ENCODE assay signal across 1 cellular context in genomic region chr11:111395081-111395480, GRCh38.
TF ChIP-seq lines count a peak whose summit lies in the region.

No MANE protein-coding gene starts in this region.

TF ChIP-seq in HepG2, 621 proteins besides CTCF, POLR2A, EP300 and RAD21 (continued from another document and continues in another):
- peak; percentile 54; the same call in 1 of the 2 replicates for TF ChIP-seq NFAT5 (CRISPR knock-in tag; IDR thresholded peaks at IDR 0.05)
- no peak for TF ChIP-seq RFX3 (CRISPR knock-in tag; IDR thresholded peaks at IDR 0.05)
- TF ChIP-seq THAP11 (CRISPR knock-in tag; IDR thresholded peaks at IDR 0.05): 0 out of 2 replicates have a peak, but pooled peaks have one; percentile 44
- TF ChIP-seq SALL2 (CRISPR knock-in tag; IDR thresholded peaks at IDR 0.05): peak; percentile 88
- peak; percentile 91 for TF ChIP-seq ZMYM4 (CRISPR knock-in tag; IDR thresholded peaks at IDR 0.05)
- peak; percentile 51 for TF ChIP-seq YY1 (IDR thresholded peaks at IDR 0.05; ENCODE audit: insufficient read depth, insufficient replicate concordance, low read depth, low read length)
- TF ChIP-seq MXI1 (IDR thresholded peaks at IDR 0.05; ENCODE audit: borderline replicate concordance, low read depth, low read length): peak; percentile 81; the same call in 1 of the 3 replicates
- TF ChIP-seq SCMH1 (CRISPR knock-in tag; IDR thresholded peaks at IDR 0.05; ENCODE audit: borderline replicate concordance): no peak
- TF ChIP-seq ZNF629 (CRISPR knock-in tag; conservative IDR thresholded peaks at IDR 0.05): peak; percentile 65
- peak; percentile 74; the same call in 1 of the 2 replicates for TF ChIP-seq ZNF556 (CRISPR knock-in tag; IDR thresholded peaks at IDR 0.05; ENCODE audit: borderline replicate concordance)
- no peak for TF ChIP-seq ZNF20 (CRISPR knock-in tag; IDR thresholded peaks at IDR 0.05)
- peak; percentile 68 for TF ChIP-seq TFDP2 (CRISPR knock-in tag; IDR thresholded peaks at IDR 0.05)
- TF ChIP-seq ZNF788 (CRISPR knock-in tag; IDR thresholded peaks at IDR 0.05; ENCODE audit: borderline replicate concordance): peak; percentile 35; the same call in 1 of the 2 replicates
- TF ChIP-seq MBNL3 (CRISPR knock-in tag; conservative IDR thresholded peaks at IDR 0.05): no peak
- TF ChIP-seq ZNF180 (CRISPR knock-in tag; IDR thresholded peaks at IDR 0.05; ENCODE audit: borderline replicate concordance, low read depth): no peak
- TF ChIP-seq KLF16 (CRISPR knock-in tag; IDR thresholded peaks at IDR 0.05): peak in 1 of 2 experiments; percentile 43; a peak in 1 of 4 replicates
- TF ChIP-seq ISL2 (CRISPR knock-in tag; IDR thresholded peaks at IDR 0.05): peak; percentile 70
- peak; percentile 91 for TF ChIP-seq HDAC2 (CRISPR knock-in tag; IDR thresholded peaks at IDR 0.05)
- TF ChIP-seq ZNF768 (CRISPR knock-in tag; IDR thresholded peaks at IDR 0.05): peak; percentile 44; the same call in 1 of the 2 replicates
- no peak for TF ChIP-seq TERF1 (CRISPR knock-in tag; IDR thresholded peaks at IDR 0.05)
- no peak for TF ChIP-seq JUN (CRISPR knock-in tag; IDR thresholded peaks at IDR 0.05)
- 0 out of 2 replicates have a peak, but pooled peaks have one; percentile 72 for TF ChIP-seq PRMT3 (CRISPR knock-in tag; IDR thresholded peaks at IDR 0.05; ENCODE audit: borderline replicate concordance, low read depth)
- TF ChIP-seq ZGPAT (CRISPR knock-in tag; IDR thresholded peaks at IDR 0.05): peak; percentile 78
- TF ChIP-seq FOXK1 (CRISPR knock-in tag; IDR thresholded peaks at IDR 0.05; ENCODE audit: borderline replicate concordance, low read depth): peak; percentile 44; the same call in 1 of the 2 replicates
- peak; percentile 82; the same call in 1 of the 2 replicates for TF ChIP-seq ZNF609 (CRISPR knock-in tag; IDR thresholded peaks at IDR 0.05; ENCODE audit: borderline replicate concordance)
- no peak for TF ChIP-seq PLRG1 (conservative IDR thresholded peaks at IDR 0.05)
- TF ChIP-seq TBX2 (CRISPR knock-in tag; IDR thresholded peaks at IDR 0.05; ENCODE audit: borderline replicate concordance): peak; percentile 93
- no peak for TF ChIP-seq LCORL (IDR thresholded peaks at IDR 0.05)
- peak; percentile 94 for TF ChIP-seq LCORL (CRISPR knock-in tag; IDR thresholded peaks at IDR 0.05)
- 0 out of 2 replicates have a peak, but pooled peaks have one; percentile 66 for TF ChIP-seq ARNTL (CRISPR knock-in tag; IDR thresholded peaks at IDR 0.05)
- peak; percentile 84 for TF ChIP-seq TEAD3 (CRISPR knock-in tag; optimal IDR thresholded peaks at IDR 0.05; ENCODE audit: borderline replicate concordance)
- peak; percentile 24; the same call in 1 of the 2 replicates for TF ChIP-seq IRF2 (CRISPR knock-in tag; IDR thresholded peaks at IDR 0.05)
- TF ChIP-seq CEBPZ (IDR thresholded peaks at IDR 0.05; ENCODE audit: low read length): no peak
- TF ChIP-seq ZNF275 (CRISPR knock-in tag; IDR thresholded peaks at IDR 0.05; ENCODE audit: borderline replicate concordance): no peak
- no peak for TF ChIP-seq SRY (CRISPR knock-in tag; IDR thresholded peaks at IDR 0.05)
- TF ChIP-seq ZNF124 (CRISPR knock-in tag; IDR thresholded peaks at IDR 0.05): peak; percentile 74; the same call in 1 of the 2 replicates
- peak; percentile 81 for TF ChIP-seq ZBTB43 (CRISPR knock-in tag; conservative IDR thresholded peaks at IDR 0.05)
- TF ChIP-seq PHF8 (CRISPR knock-in tag; IDR thresholded peaks at IDR 0.05): no peak
- no peak for TF ChIP-seq NFATC3 (CRISPR knock-in tag; IDR thresholded peaks at IDR 0.05)
- TF ChIP-seq ATF1 (CRISPR knock-in tag; IDR thresholded peaks at IDR 0.05): no peak
- TF ChIP-seq TP53 (CRISPR knock-in tag; conservative IDR thresholded peaks at IDR 0.05): no peak
- TF ChIP-seq IKZF4 (CRISPR knock-in tag; IDR thresholded peaks at IDR 0.05; ENCODE audit: borderline replicate concordance, low read depth, not compliant biosample characterization): peak; percentile 87
- 0 out of 2 replicates have a peak, but pooled peaks have one; percentile 37 for TF ChIP-seq ZNF557 (CRISPR knock-in tag; IDR thresholded peaks at IDR 0.05)
- no peak; the same call in 1 of the 2 replicates for TF ChIP-seq REPIN1 (CRISPR knock-in tag; IDR thresholded peaks at IDR 0.05; ENCODE audit: borderline replicate concordance, low read depth)
- peak; percentile 95 for TF ChIP-seq MED1 (CRISPR knock-in tag; IDR thresholded peaks at IDR 0.05)
